In genomic region chr7:101093907-101094306, GRCh38 we compare ENCODE assay signal across 12 cellular contexts. TPM values are rescaled to one million over a fixed set of nuclear protein-coding genes. Genes with fewer than 3 reads are reported as not detected.
DNase-seq lines count a peak whose midpoint lies in the region; ATAC-seq and TF ChIP-seq lines count a peak whose summit lies in the region.
"Had no signal": no experiment of that assay in that cellular context is flagged by ENCODE, and none has a peak within 500 bp of the region (broad histone marks: within the 10 kb centered on the region; RNA-seq: fewer than 3 reads in every experiment).

No MANE protein-coding gene starts in this region.

- peak overlapping the region; percentile 80 for H3K9ac ChIP-seq in skeletal muscle satellite cell (ENCODE audit: low read depth, low read length)

- H3K4me3 ChIP-seq in SJSA1: no peak overlapping the region
- no peak overlapping the region for H3K4me3 ChIP-seq in skeletal muscle satellite cell (ENCODE audit: low read length)
- no peak overlapping the region for H3K4me3 ChIP-seq in prostate gland

- H3K4me1 ChIP-seq in SJSA1 (replicated peaks): peaks cover 37% of the 10 kb centered on the region
- peaks cover 37% of the 10 kb centered on the region for H3K4me1 ChIP-seq in skeletal muscle satellite cell (ENCODE audit: control insufficient read depth, insufficient read depth, low read length)
- H3K4me1 ChIP-seq in prostate gland (replicated peaks): no peaks in the 10 kb centered on the region

- intact Hi-C loops in prostate gland (cut with DNase I): loop anchor here (2.0 kb wide), 1 partner anchor 45 kb away; no protein-coding TSS in a partner anchor

- H3K9me3 ChIP-seq in SJSA1 (replicated peaks): no peaks in the 10 kb centered on the region
- H3K9me3 ChIP-seq in skeletal muscle satellite cell (replicated peaks; ENCODE audit: low read length): no peaks in the 10 kb centered on the region
- no peaks in the 10 kb centered on the region for H3K9me3 ChIP-seq in prostate gland

- WGBS in prostate gland: 73% methylated on average over 4 of the region's 4 CpGs

- no peak for ATAC-seq in GM19463 (IDR thresholded peaks at IDR 0.05; ENCODE audit: unreplicated experiment)
- ATAC-seq: activated CD8-positive, alpha-beta memory T cell treated with anti-CD3 and anti-CD28 coated beads, Interleukin-2, amount 10 ng/mL, durations not matched to agents 7 days and 5 days; activated naive CD8-positive, alpha-beta T cell treated with anti-CD3 and anti-CD28 coated beads, Interleukin-2, amount 50 U/mL, for 24 hours; stimulated activated naive CD8-positive, alpha-beta T cell treated with anti-CD3 and anti-CD28 coated beads, Interleukin-15, amount 100 ng/mL, for 72 hours had no signal

- H3K27ac ChIP-seq in SJSA1 (peak overlapping the region; percentile 86), prostate gland (no peak overlapping the region)

- TF ChIP-seq POLR2A in prostate gland (IDR thresholded peaks at IDR 0.05): no peak

- H3K27me3 ChIP-seq in SJSA1 (replicated peaks): no peaks in the 10 kb centered on the region
- no peaks in the 10 kb centered on the region for H3K27me3 ChIP-seq in skeletal muscle satellite cell (ENCODE audit: control insufficient read depth, insufficient read depth, low read length)
- H3K27me3 ChIP-seq in prostate gland (replicated peaks; ENCODE audit: insufficient read depth): no peaks in the 10 kb centered on the region

- DNase-seq in GM04503 (ENCODE audit: low read depth): peak; percentile 91
- DNase-seq in SJSA1 (ENCODE audit: low read depth in 1 of 2, low spot score in 2 of 2): peak in 1 of 2 experiments; percentile 64
- DNase-seq in fibroblast of gingiva (ENCODE audit: low read depth): peak; percentile 78
- DNase-seq in prostate gland (ENCODE audit: low spot score): no peak
- DNase-seq in activated T-cell treated with anti-CD3 and anti-CD28 coated beads for 4 hours: no peak
- DNase-seq: activated CD8-positive, alpha-beta memory T cell treated with anti-CD3 and anti-CD28 coated beads, Interleukin-2, amount 10 ng/mL, durations not matched to agents 7 days and 5 days; activated naive CD8-positive, alpha-beta T cell treated with anti-CD3 and anti-CD28 coated beads, Interleukin-2, amount 50 U/mL, for 24 hours; MV-4-11; stimulated activated CD4-positive, alpha-beta T cell treated with anti-CD3 and anti-CD28 coated beads, Interleukin-4, amount 100 ng/mL, for 24 hours; stimulated activated naive CD8-positive, alpha-beta T cell treated with anti-CD3 and anti-CD28 coated beads, Interleukin-15, amount 100 ng/mL, for 72 hours had no signal

- peaks cover 19% of the 10 kb centered on the region for H3K36me3 ChIP-seq in SJSA1
- peaks cover 16% of the 10 kb centered on the region for H3K36me3 ChIP-seq in skeletal muscle satellite cell (ENCODE audit: insufficient read depth, low read length)
- no peaks in the 10 kb centered on the region for H3K36me3 ChIP-seq in prostate gland

- TF ChIP-seq CTCF in prostate gland (IDR thresholded peaks at IDR 0.05): no peak

- peak overlapping the region; percentile 71 for H3K4me2 ChIP-seq in skeletal muscle satellite cell (ENCODE audit: low read length)

RNA-seq across cellular contexts. Expression of gene TRIM56, which starts 8.6 kb away (rescaled TPM):
- 5.2 and 10.3 TPM in 2 replicates for total RNA-seq in SJSA1 (2014; rRNA removed; shearing (Covaris generic))
- 8.3 and 8.4 TPM in 2 replicates for total RNA-seq in skeletal muscle satellite cell (2012; rRNA removed)
- total RNA-seq in prostate gland: 10 to 100 TPM; 32.0 to 36.1 TPM

RNA-seq across cellular contexts. Expression of gene SERPINE1, which starts 33.0 kb away (rescaled TPM):
- total RNA-seq in SJSA1 (2014; rRNA removed; shearing (Covaris generic)): 21.8 and 25.6 TPM in 2 replicates
- 1,333 and 2,370 TPM in 2 replicates for total RNA-seq in skeletal muscle satellite cell (2012; rRNA removed)
- total RNA-seq in prostate gland: 10 to 100 TPM in 1 of 2 donors, 1 to 10 TPM in 1; 3.7 to 24.4 TPM

Comparison
In these comparisons a context has a peak if more than half of its experiments do, and no peak if none do; other contexts are left out.
1. DNase-seq: peak in GM04503 (single experiment) and fibroblast of gingiva (single experiment); none in prostate gland (single experiment) and activated T-cell treated with anti-CD3 and anti-CD28 coated beads for 4 hours (single experiment).